21 cellular contexts compared by ENCODE assay signal in the genomic region with DNA sequence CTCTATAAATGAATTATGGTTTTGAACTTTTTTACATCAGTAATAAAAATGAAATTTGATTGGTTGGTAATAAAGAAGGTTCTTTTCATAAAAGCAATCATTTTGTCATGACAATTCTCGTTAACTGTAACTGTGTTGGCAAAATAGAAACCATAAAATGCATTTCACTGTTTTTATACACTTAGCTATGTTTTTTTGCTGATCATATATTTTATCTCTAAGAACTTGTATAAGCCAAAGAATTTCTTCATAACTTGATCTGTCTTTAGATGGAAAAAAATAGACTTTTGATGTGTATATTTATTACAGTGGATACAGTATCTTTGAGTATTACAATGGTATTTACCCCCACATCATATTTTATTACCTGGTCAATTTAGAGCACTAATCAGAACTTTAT.
DNase-seq lines count a peak whose midpoint lies in the region; FAIRE-seq and TF ChIP-seq lines count a peak whose summit lies in the region.
"Had no signal": no experiment of that assay in that cellular context is flagged by ENCODE, and none has a peak within 500 bp of the region (broad histone marks: within the 10 kb centered on the region; RNA-seq: fewer than 3 reads in every experiment).

No MANE protein-coding gene starts in this region.

- peak; percentile 6 for FAIRE-seq in A204.1 (lab: Jason Lieb, UNC)
- peak; percentile 38 for FAIRE-seq in islet of Langerhans (lab: Jason Lieb, UNC)
- FAIRE-seq: GM12892, H1 had no signal

- no peaks in the 10 kb centered on the region for H3K36me3 ChIP-seq in SK-N-MC (ENCODE audit: insufficient read depth, low read length)
- H3K36me3 ChIP-seq: BLaER1 had no signal

- POLR2A ChIA-PET in HEK293T (lab: Yijun Ruan, JAX) = interaction anchor here (0.8 kb wide), 1 partner anchor 10 kb away, joined by 3 read pairs; the partner anchor contains the start of gene MTX2

- DNase-seq in HEK293T (ENCODE audit: extremely low spot score) (no peak), SK-N-MC (ENCODE audit: low read depth, low spot score) (no peak), NCI-H69 (lab: John Stamatoyannopoulos, UW) (no peak), NCI-H187 (lab: John Stamatoyannopoulos, UW) (no peak), AG08396 (ENCODE audit: low spot score) (no peak)
- DNase-seq: Caco-2; CD4-positive, CD25-positive, alpha-beta regulatory T cell; CD8-positive, alpha-beta T cell; DMS153; DND-41; GM23248; H7; HCEC 1CT; HFFc6 had no signal

- 0 out of 2 replicates have a peak overlapping the region, but pooled peaks have one; percentile 2 for H3K4me3 ChIP-seq in SK-N-MC
- H3K4me3 ChIP-seq: BLaER1, GM23248 had no signal

- H3K27ac ChIP-seq in SK-N-MC = no peak overlapping the region
- H3K27ac ChIP-seq: 22Rv1, BLaER1, C4-2B, GM23248 had no signal

- CTCF ChIA-PET in HEK293T (lab: Yijun Ruan, JAX) = no interaction called here

- H3K9me3 ChIP-seq in SK-N-MC (ENCODE audit: low read depth, low read length) = no peaks in the 10 kb centered on the region
- H3K9me3 ChIP-seq: BLaER1, Caco-2 had no signal

- H3K9ac ChIP-seq in SK-N-MC (ENCODE audit: insufficient read length) = no peak overlapping the region
- H3K9ac ChIP-seq: BLaER1, GM23248 had no signal

TF ChIP-seq in HEK293T, 16 proteins besides CTCF, POLR2A, EP300 and RAD21:
- no peak for TF ChIP-seq HDGF (IDR thresholded peaks at IDR 0.05; ENCODE audit: borderline replicate concordance)
- TF ChIP-seq, protein P1, sequence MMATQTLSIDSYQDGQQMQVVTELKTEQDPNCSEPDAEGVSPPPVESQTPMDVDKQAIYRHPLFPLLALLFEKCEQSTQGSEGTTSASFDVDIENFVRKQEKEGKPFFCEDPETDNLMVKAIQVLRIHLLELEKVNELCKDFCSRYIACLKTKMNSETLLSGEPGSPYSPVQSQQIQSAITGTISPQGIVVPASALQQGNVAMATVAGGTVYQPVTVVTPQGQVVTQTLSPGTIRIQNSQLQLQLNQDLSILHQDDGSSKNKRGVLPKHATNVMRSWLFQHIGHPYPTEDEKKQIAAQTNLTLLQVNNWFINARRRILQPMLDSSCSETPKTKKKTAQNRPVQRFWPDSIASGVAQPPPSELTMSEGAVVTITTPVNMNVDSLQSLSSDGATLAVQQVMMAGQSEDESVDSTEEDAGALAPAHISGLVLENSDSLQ (IDR thresholded peaks at IDR 0.05) = 0 out of 2 replicates have a peak, but pooled peaks have one; percentile 16
